ENCODE assay signal across 20 cellular contexts in genomic region chr3:126127452-126127851, GRCh38. TPM values are rescaled to one million over a fixed set of nuclear protein-coding genes. Genes with fewer than 3 reads are reported as not detected.
DNase-seq lines count a peak whose midpoint lies in the region; ATAC-seq and TF ChIP-seq lines count a peak whose summit lies in the region.
"Had no signal": no experiment of that assay in that cellular context is flagged by ENCODE, and none has a peak within 500 bp of the region (broad histone marks: within the 10 kb centered on the region; RNA-seq: fewer than 3 reads in every experiment).

No MANE protein-coding gene starts in this region.

- peaks cover 0 to 3% of the 10 kb centered on the region in 2 donors for H3K27me3 Mint-ChIP-seq in natural killer cell treated with Interleukin-12 subunit alpha and Interleukin-12 subunit beta and Interleukin-15 and Interleukin-18, amount 100 ng/mL, for 72 hours
- H3K27me3 Mint-ChIP-seq in stimulated activated naive B cell treated with anti-CD40 and anti-IgM and Interleukin-4, amounts not matched to agents 10 μg/mL and 1 μg/mL and 100 μg/mL, for 72 hours = peaks cover 7% of the 10 kb centered on the region in 2 donors

- H3K27me3 ChIP-seq in esophagus muscularis mucosa (no peaks in the 10 kb centered on the region), upper lobe of left lung (no peaks in the 10 kb centered on the region)
- H3K27me3 ChIP-seq: gastroesophageal sphincter had no signal

- H3K4me1 Mint-ChIP-seq in natural killer cell treated with Interleukin-12 subunit alpha and Interleukin-12 subunit beta and Interleukin-15 and Interleukin-18, amount 100 ng/mL, for 72 hours (ENCODE audit: low read depth in 2 of 2) = no peaks in the 10 kb centered on the region
- no peaks in the 10 kb centered on the region for H3K4me1 Mint-ChIP-seq in stimulated activated naive B cell treated with anti-CD40 and anti-IgM and Interleukin-4, amounts not matched to agents 10 μg/mL and 1 μg/mL and 100 μg/mL, for 72 hours

- no peak overlapping the region for H3K27ac ChIP-seq in esophagus muscularis mucosa (replicated peaks in 1 of 4)
- no peak overlapping the region for H3K27ac ChIP-seq in upper lobe of left lung
- H3K27ac ChIP-seq: gastroesophageal sphincter, parathyroid adenoma had no signal

- TF ChIP-seq CTCF in esophagus muscularis mucosa (IDR thresholded peaks at IDR 0.05) (no peak), upper lobe of left lung (IDR thresholded peaks at IDR 0.05) (no peak)

- H3K9me3 ChIP-seq in esophagus muscularis mucosa (no peaks in the 10 kb centered on the region), upper lobe of left lung (no peaks in the 10 kb centered on the region)
- H3K9me3 ChIP-seq: gastroesophageal sphincter had no signal

- H3K4me3 ChIP-seq in esophagus muscularis mucosa (no peak overlapping the region), upper lobe of left lung (no peak overlapping the region)
- H3K4me3 ChIP-seq: gastroesophageal sphincter, GM12878, GM23338, lung, smooth muscle cell had no signal

- no peak overlapping the region for H3K27ac Mint-ChIP-seq in natural killer cell treated with Interleukin-12 subunit alpha and Interleukin-12 subunit beta and Interleukin-15 and Interleukin-18, amount 100 ng/mL, for 72 hours
- H3K27ac Mint-ChIP-seq in stimulated activated naive B cell treated with anti-CD40 and anti-IgM and Interleukin-4, amounts not matched to agents 10 μg/mL and 1 μg/mL and 100 μg/mL, for 72 hours = no peak overlapping the region
- H3K27ac Mint-ChIP-seq: CD4-positive, alpha-beta T cell; GM23338 had no signal

- H3K4me1 ChIP-seq in esophagus muscularis mucosa (peaks cover 0 to 3% (median 0%) of the 10 kb centered on the region in 4 donors), upper lobe of left lung (peaks cover 0 to 14% (median 7%) of the 10 kb centered on the region in 4 donors)
- H3K4me1 ChIP-seq: gastroesophageal sphincter, parathyroid adenoma had no signal

- intact Hi-C loops in esophagus muscularis mucosa (cut with DNase I) = no loop called here

- no peaks in the 10 kb centered on the region for H3K9me3 Mint-ChIP-seq in natural killer cell treated with Interleukin-12 subunit alpha and Interleukin-12 subunit beta and Interleukin-15 and Interleukin-18, amount 100 ng/mL, for 72 hours
- no peaks in the 10 kb centered on the region for H3K9me3 Mint-ChIP-seq in stimulated activated naive B cell treated with anti-CD40 and anti-IgM and Interleukin-4, amounts not matched to agents 10 μg/mL and 1 μg/mL and 100 μg/mL, for 72 hours
- H3K9me3 Mint-ChIP-seq: CD4-positive, alpha-beta T cell; GM23338 had no signal

- TF ChIP-seq POLR2A in esophagus muscularis mucosa (IDR thresholded peaks at IDR 0.05; ENCODE audit: low read depth) = no peak
- TF ChIP-seq POLR2A in upper lobe of left lung (IDR thresholded peaks at IDR 0.05) = no peak

- peaks cover 0 to 12% (median 0%) of the 10 kb centered on the region in 4 donors for H3K36me3 ChIP-seq in esophagus muscularis mucosa
- H3K36me3 ChIP-seq in upper lobe of left lung = no peaks in the 10 kb centered on the region

- H3K4me3 Mint-ChIP-seq in natural killer cell treated with Interleukin-12 subunit alpha and Interleukin-12 subunit beta and Interleukin-15 and Interleukin-18, amount 100 ng/mL, for 72 hours = no peak overlapping the region
- H3K4me3 Mint-ChIP-seq in stimulated activated naive B cell treated with anti-CD40 and anti-IgM and Interleukin-4, amounts not matched to agents 10 μg/mL and 1 μg/mL and 100 μg/mL, for 72 hours = no peak overlapping the region
- H3K4me3 Mint-ChIP-seq: CD4-positive, alpha-beta T cell; GM23338 had no signal

- WGBS in esophagus muscularis mucosa = 93% methylated on average over 10 of the region's 10 CpGs
- 71 to 86% methylated on average over 6 to 10 of the region's 10 CpGs for WGBS in upper lobe of left lung, 2 donors

- H3K36me3 Mint-ChIP-seq in natural killer cell treated with Interleukin-12 subunit alpha and Interleukin-12 subunit beta and Interleukin-15 and Interleukin-18, amount 100 ng/mL, for 72 hours = no peaks in the 10 kb centered on the region
- no peaks in the 10 kb centered on the region for H3K36me3 Mint-ChIP-seq in stimulated activated naive B cell treated with anti-CD40 and anti-IgM and Interleukin-4, amounts not matched to agents 10 μg/mL and 1 μg/mL and 100 μg/mL, for 72 hours

- TF ChIP-seq EP300 in esophagus muscularis mucosa (IDR thresholded peaks at IDR 0.05) = no peak
- no peak for TF ChIP-seq EP300 in upper lobe of left lung (IDR thresholded peaks at IDR 0.05)

- no peak for ATAC-seq in natural killer cell treated with Interleukin-12 subunit alpha and Interleukin-12 subunit beta and Interleukin-15 and Interleukin-18, amount 100 ng/mL, for 72 hours
- ATAC-seq in upper lobe of left lung (ENCODE audit: low FRiP score in 2 of 2) = no peak
- no peak for ATAC-seq in stimulated activated naive B cell treated with anti-CD40 and anti-IgM and Interleukin-4, amounts not matched to agents 10 μg/mL and 1 μg/mL and 100 μg/mL, for 72 hours (replicated peaks)
- ATAC-seq: gastroesophageal sphincter, GM12878, GM23338 had no signal

- DNase-seq in activated naive CD4-positive, alpha-beta T cell treated with anti-CD3 and anti-CD28 coated beads, Interleukin-2, amount 50 U/mL, for 16 hours = peak; percentile 4
- DNase-seq in activated naive CD4-positive, alpha-beta T cell (lab: John Stamatoyannopoulos, UW) = no peak
- DNase-seq in esophagus muscularis mucosa (ENCODE audit: extremely low spot score) = peak; percentile 81
- peak; percentile 54 for DNase-seq in natural killer cell treated with Interleukin-12 subunit alpha and Interleukin-12 subunit beta and Interleukin-15 and Interleukin-18, amount 100 ng/mL, for 72 hours (ENCODE audit: low spot score)
- peak; percentile 18 to 48 for DNase-seq in upper lobe of left lung
- DNase-seq in stimulated activated naive B cell treated with anti-CD40 and anti-IgM and Interleukin-4, amounts not matched to agents 10 μg/mL and 1 μg/mL and 100 μg/mL, for 72 hours = no peak
- DNase-seq in H4 (ENCODE audit: low spot score) = no peak
- no peak for DNase-seq in Kasumi-1 (lab: John Stamatoyannopoulos, UW)
- DNase-seq: activated CD4-positive, alpha-beta T cell treated with anti-CD3 and anti-CD28 coated beads, Interleukin-2, amount 50 U/mL, for 48 hours; caudate nucleus; NCI-H1417; NCI-H524 treated with DMSO at 0.1 percent for 48 hours; SHP77 treated with DMSO at 0.1 percent for 48 hours had no signal

RNA-seq across cellular contexts. Expression of gene SLC41A3, which starts 43.5 kb away (rescaled TPM):
- total RNA-seq in esophagus muscularis mucosa (10 to 100 TPM; 31.6 to 68.1 (median 38.9) TPM), upper lobe of left lung (10 to 100 TPM; 17.1 to 40.1 (median 32.3) TPM)
- total RNA-seq in natural killer cell treated with Interleukin-12 subunit alpha and Interleukin-12 subunit beta and Interleukin-15 and Interleukin-18, amount 100 ng/mL, for 72 hours = 10 to 100 TPM; 30.4 to 36.4 TPM
- total RNA-seq in H4 (2014; rRNA removed; shearing (Covaris generic)) = 34.5 and 43.6 TPM in 2 replicates

RNA-seq across cellular contexts. Expression of gene ALDH1L1, which starts 52.9 kb away (rescaled TPM):
- total RNA-seq in esophagus muscularis mucosa (10 to 100 TPM; 19.2 to 39.9 (median 25.9) TPM), upper lobe of left lung (10 to 100 TPM in 1 of 6 donors, 1 to 10 TPM in 5; 2.4 to 11.5 (median 4.7) TPM)
- not detected for total RNA-seq in natural killer cell treated with Interleukin-12 subunit alpha and Interleukin-12 subunit beta and Interleukin-15 and Interleukin-18, amount 100 ng/mL, for 72 hours
- total RNA-seq in H4 (2014; rRNA removed; shearing (Covaris generic)) = 4.6 and 7.0 TPM in 2 replicates
- total RNA-seq: CD4-positive, alpha-beta T cell; smooth muscle cell had no signal

Comparison
In these comparisons a context has a peak if more than half of its experiments do, and no peak if none do; other contexts are left out.
1. DNase-seq: peak in activated naive CD4-positive, alpha-beta T cell treated with anti-CD3 and anti-CD28 coated beads, Interleukin-2, amount 50 U/mL, for 16 hours (single experiment), esophagus muscularis mucosa (single experiment), natural killer cell treated with Interleukin-12 subunit alpha and Interleukin-12 subunit beta and Interleukin-15 and Interleukin-18, amount 100 ng/mL, for 72 hours (single experiment) and upper lobe of left lung (2 of 2); none in activated naive CD4-positive, alpha-beta T cell (0 of 4), stimulated activated naive B cell treated with anti-CD40 and anti-IgM and Interleukin-4, amounts not matched to agents 10 μg/mL and 1 μg/mL and 100 μg/mL, for 72 hours (single experiment), H4 (single experiment) and Kasumi-1 (0 of 2).